In genomic region chr21:33817663-33818433, GRCh38 we compare ENCODE assay signal across 16 cellular contexts.
A peak's percentile ranks its signal among the peaks of the same experiment; 100 is the strongest.
DNase-seq lines count a peak whose midpoint lies in the region; ATAC-seq and TF ChIP-seq lines count a peak whose summit lies in the region.
"Had no signal": no experiment of that assay in that cellular context is flagged by ENCODE, and none has a peak within 500 bp of the region (broad histone marks: within the 10 kb centered on the region; RNA-seq: fewer than 3 reads in every experiment).

No MANE protein-coding gene starts in this region.

- no peaks in the 10 kb centered on the region for H3K27me3 Mint-ChIP-seq in dendritic cell treated with granulocyte-macrophage colony-stimulating factor and Interleukin-4, amounts not matched to agents 40 ng/mL and 50 ng/mL, for 4 days
- H3K27me3 Mint-ChIP-seq: activated naive CD8-positive, alpha-beta T cell treated with anti-CD3 and anti-CD28 coated beads, Interleukin-2, amount 10 ng/mL, durations not matched to agents 7 days and 5 days had no signal

- H3K4me1 ChIP-seq in BE2C (peaks cover 7% of the 10 kb centered on the region), foreskin keratinocyte (no peaks in the 10 kb centered on the region)
- H3K4me1 ChIP-seq: prostate gland, uterus had no signal

- intact Hi-C loops in dendritic cell treated with granulocyte-macrophage colony-stimulating factor and Interleukin-4, amounts not matched to agents 40 ng/mL and 50 ng/mL, for 4 days (cut with micrococcal nuclease), result no loop called here

- no peak overlapping the region for H3K4me3 Mint-ChIP-seq in dendritic cell treated with granulocyte-macrophage colony-stimulating factor and Interleukin-4, amounts not matched to agents 40 ng/mL and 50 ng/mL, for 4 days
- H3K4me3 Mint-ChIP-seq: activated naive CD8-positive, alpha-beta T cell treated with anti-CD3 and anti-CD28 coated beads, Interleukin-2, amount 10 ng/mL, durations not matched to agents 7 days and 5 days had no signal

- no peaks in the 10 kb centered on the region for H3K9me3 ChIP-seq in BE2C
- H3K9me3 ChIP-seq: prostate gland, uterus had no signal

- no peak for TF ChIP-seq CTCF in BE2C (IDR thresholded peaks at IDR 0.05; ENCODE audit: low read depth, low read length)
- no peak for TF ChIP-seq CTCF in HL-60 (IDR thresholded peaks at IDR 0.05; ENCODE audit: insufficient read depth, low read length)
- no peak for TF ChIP-seq CTCF in foreskin keratinocyte (conservative IDR thresholded peaks at IDR 0.05)

- DNase-seq in BE2C, result peak; percentile 55
- peak; percentile 6 to 7 for DNase-seq in HL-60 (ENCODE audit: low read depth in 1 of 2, low spot score in 1 of 2)
- peak; percentile 95 for DNase-seq in NCI-H345 treated with DMSO at 0.1 percent for 48 hours (lab: John Stamatoyannopoulos, UW; ENCODE audit: unreplicated experiment)
- no peak for DNase-seq in foreskin keratinocyte
- DNase-seq: activated naive CD8-positive, alpha-beta T cell treated with anti-CD3 and anti-CD28 coated beads, Interleukin-2, amount 10 ng/mL, durations not matched to agents 7 days and 5 days; DMS53; KG1; NCI-H526 treated with DMSO at 0.1 percent for 48 hours; uterus had no signal

- H3K27ac Mint-ChIP-seq in dendritic cell treated with granulocyte-macrophage colony-stimulating factor and Interleukin-4, amounts not matched to agents 40 ng/mL and 50 ng/mL, for 4 days, result peak overlapping the region; percentile 40
- H3K27ac Mint-ChIP-seq: activated naive CD8-positive, alpha-beta T cell treated with anti-CD3 and anti-CD28 coated beads, Interleukin-2, amount 10 ng/mL, durations not matched to agents 7 days and 5 days had no signal

- H3K9me3 Mint-ChIP-seq in dendritic cell treated with granulocyte-macrophage colony-stimulating factor and Interleukin-4, amounts not matched to agents 40 ng/mL and 50 ng/mL, for 4 days, result no peaks in the 10 kb centered on the region
- H3K9me3 Mint-ChIP-seq: activated naive CD8-positive, alpha-beta T cell treated with anti-CD3 and anti-CD28 coated beads, Interleukin-2, amount 10 ng/mL, durations not matched to agents 7 days and 5 days had no signal

- H3K36me3 ChIP-seq in BE2C, result peaks cover 7% of the 10 kb centered on the region; the same call in 1 of the 2 replicates
- H3K36me3 ChIP-seq: prostate gland, uterus had no signal

- peaks cover 62% of the 10 kb centered on the region for H3K36me3 Mint-ChIP-seq in dendritic cell treated with granulocyte-macrophage colony-stimulating factor and Interleukin-4, amounts not matched to agents 40 ng/mL and 50 ng/mL, for 4 days (ENCODE audit: low read depth)
- H3K36me3 Mint-ChIP-seq: activated naive CD8-positive, alpha-beta T cell treated with anti-CD3 and anti-CD28 coated beads, Interleukin-2, amount 10 ng/mL, durations not matched to agents 7 days and 5 days had no signal

- no peak overlapping the region for H3K4me3 ChIP-seq in BE2C (ENCODE audit: low read depth, low read length)
- no peak overlapping the region for H3K4me3 ChIP-seq in HL-60 (replicated peaks; ENCODE audit: insufficient read depth, low read length)
- H3K4me3 ChIP-seq: coronary artery, GM12878, prostate gland, uterus had no signal

- H3K27me3 ChIP-seq in BE2C, result no peaks in the 10 kb centered on the region
- no peaks in the 10 kb centered on the region for H3K27me3 ChIP-seq in HL-60 (ENCODE audit: insufficient read depth, poor library complexity, severe bottlenecking)
- no peaks in the 10 kb centered on the region for H3K27me3 ChIP-seq in foreskin keratinocyte
- H3K27me3 ChIP-seq: uterus had no signal

- ATAC-seq in GM21423 (IDR thresholded peaks at IDR 0.05; ENCODE audit: unreplicated experiment) (no peak), foreskin keratinocyte (no peak), GM18909 (IDR thresholded peaks at IDR 0.05; ENCODE audit: poor library complexity, unreplicated experiment) (no peak), GM19467 (IDR thresholded peaks at IDR 0.05; ENCODE audit: unreplicated experiment) (no peak)
- ATAC-seq: GM12878 had no signal

- peaks cover 29% of the 10 kb centered on the region for H3K4me1 Mint-ChIP-seq in dendritic cell treated with granulocyte-macrophage colony-stimulating factor and Interleukin-4, amounts not matched to agents 40 ng/mL and 50 ng/mL, for 4 days (ENCODE audit: low read depth)
- H3K4me1 Mint-ChIP-seq: activated naive CD8-positive, alpha-beta T cell treated with anti-CD3 and anti-CD28 coated beads, Interleukin-2, amount 10 ng/mL, durations not matched to agents 7 days and 5 days had no signal

- no peak overlapping the region for H3K27ac ChIP-seq in HL-60 (replicated peaks)
- no peak overlapping the region for H3K27ac ChIP-seq in foreskin keratinocyte
- H3K27ac ChIP-seq: prostate gland, uterus had no signal

Comparison
In these comparisons a context has a peak if more than half of its experiments do, and no peak if none do; other contexts are left out.
1. DNase-seq: peak in BE2C (single experiment), HL-60 (2 of 2) and NCI-H345 treated with DMSO at 0.1 percent for 48 hours (single experiment); none in foreskin keratinocyte (0 of 2).